ENCODE assay signal across 21 cellular contexts in genomic region chr1:234150892-234151291, GRCh38.
"Had no signal": no experiment of that assay in that cellular context is flagged by ENCODE, and none has a peak within 500 bp of the region (broad histone marks: within the 10 kb centered on the region; RNA-seq: fewer than 3 reads in every experiment).

No MANE protein-coding gene starts in this region.

- H3K4me2 ChIP-seq: hepatocyte had no signal

- H3K9me3 Mint-ChIP-seq: dendritic cell treated with granulocyte-macrophage colony-stimulating factor and Interleukin-4, amounts not matched to agents 40 ng/mL and 50 ng/mL, for 4 days; stimulated activated naive CD8-positive, alpha-beta T cell treated with anti-CD3 and anti-CD28 coated beads, Interleukin-15, Interleukin-2, amounts not matched to agents 100 ng/mL and 50 ng/mL, for 24 hours had no signal

- ATAC-seq: left colon; left ventricle myocardium superior; psoas muscle; right lobe of liver; stimulated activated memory B cell treated with anti-CD40 and anti-IgM and Interleukin-4, amounts not matched to agents 10 μg/mL and 1 μg/mL and 100 μg/mL, for 72 hours; upper lobe of right lung had no signal

- H3K4me3 Mint-ChIP-seq: dendritic cell treated with granulocyte-macrophage colony-stimulating factor and Interleukin-4, amounts not matched to agents 40 ng/mL and 50 ng/mL, for 4 days; naive B cell; stimulated activated memory B cell treated with anti-CD40 and anti-IgM and Interleukin-4, amounts not matched to agents 10 μg/mL and 1 μg/mL and 100 μg/mL, for 72 hours; stimulated activated naive CD8-positive, alpha-beta T cell treated with anti-CD3 and anti-CD28 coated beads, Interleukin-15, Interleukin-2, amounts not matched to agents 100 ng/mL and 50 ng/mL, for 24 hours had no signal

- H3K4me3 ChIP-seq: hepatocyte, lung, psoas muscle, right lobe of liver, tibial nerve, upper lobe of right lung, vagina had no signal

- DNase-seq: erythroblast; foreskin melanocyte; head of caudate nucleus; left colon; left ventricle myocardium superior; mesenchymal stem cell; naive B cell; psoas muscle; retina; right lobe of liver; stimulated activated CD4-positive, alpha-beta T cell treated with anti-CD3 and anti-CD28 coated beads, Interleukin-4, amount 100 ng/mL, for 1 hour; stimulated activated CD8-positive, alpha-beta memory T cell treated with anti-CD3 and anti-CD28 coated beads, Interleukin-4, amount 100 ng/mL, for 48 hours; upper lobe of right lung had no signal

- H3K4me1 ChIP-seq: psoas muscle, right lobe of liver, tibial nerve, upper lobe of right lung, vagina had no signal

- H3K4me1 Mint-ChIP-seq: naive B cell; stimulated activated memory B cell treated with anti-CD40 and anti-IgM and Interleukin-4, amounts not matched to agents 10 μg/mL and 1 μg/mL and 100 μg/mL, for 72 hours had no signal

- H3K27me3 ChIP-seq: hepatocyte, right lobe of liver, tibial nerve, vagina had no signal

- H2AFZ ChIP-seq: hepatocyte had no signal

- H3K9me3 ChIP-seq: neutrophil, psoas muscle, right lobe of liver, upper lobe of right lung, vagina had no signal

- H3K36me3 ChIP-seq: neutrophil, right lobe of liver, tibial nerve, upper lobe of right lung, vagina had no signal

- H3K27ac Mint-ChIP-seq: dendritic cell treated with granulocyte-macrophage colony-stimulating factor and Interleukin-4, amounts not matched to agents 40 ng/mL and 50 ng/mL, for 4 days; naive B cell; stimulated activated memory B cell treated with anti-CD40 and anti-IgM and Interleukin-4, amounts not matched to agents 10 μg/mL and 1 μg/mL and 100 μg/mL, for 72 hours; stimulated activated naive CD8-positive, alpha-beta T cell treated with anti-CD3 and anti-CD28 coated beads, Interleukin-15, Interleukin-2, amounts not matched to agents 100 ng/mL and 50 ng/mL, for 24 hours had no signal

- H3K27ac ChIP-seq: hepatocyte, neutrophil, psoas muscle, right lobe of liver, tibial nerve, upper lobe of right lung, vagina had no signal

- H3K79me2 ChIP-seq: hepatocyte had no signal

- H3K36me3 Mint-ChIP-seq: stimulated activated memory B cell treated with anti-CD40 and anti-IgM and Interleukin-4, amounts not matched to agents 10 μg/mL and 1 μg/mL and 100 μg/mL, for 72 hours had no signal
